ENCODE assay signal across 11 cellular contexts in genomic region chr17:50059256-50059655, GRCh38. TPM values are rescaled to one million over a fixed set of nuclear protein-coding genes. Genes with fewer than 3 reads are reported as not detected.
DNase-seq lines count a peak whose midpoint lies in the region; TF ChIP-seq lines count a peak whose summit lies in the region.
"Had no signal": no experiment of that assay in that cellular context is flagged by ENCODE, and none has a peak within 500 bp of the region (broad histone marks: within the 10 kb centered on the region; RNA-seq: fewer than 3 reads in every experiment).

No MANE protein-coding gene starts in this region.

- H3K9ac ChIP-seq in stomach smooth muscle (ENCODE audit: low read length in 2 of 2) = peak overlapping the region; percentile 21 to 47

- no peaks in the 10 kb centered on the region for H3K9me3 Mint-ChIP-seq in MCF 10A (ENCODE audit: unreplicated experiment)

- H3K4me3 ChIP-seq in MG63 (peak overlapping the region; percentile 89), kidney epithelial cell (ENCODE audit: low read depth, low read length) (peak overlapping the region; percentile 91), stomach smooth muscle (ENCODE audit: low read length in 2 of 2) (peak overlapping the region; percentile 34 to 57)

- H3K4me3 Mint-ChIP-seq in MCF 10A (ENCODE audit: unreplicated experiment) = peak overlapping the region; percentile 80

- H3K4me1 ChIP-seq in stomach smooth muscle (ENCODE audit: control insufficient read depth, insufficient read depth, low read length) = peaks cover 80% of the 10 kb centered on the region

- no peaks in the 10 kb centered on the region for H3K27me3 Mint-ChIP-seq in MCF 10A (ENCODE audit: insufficient read depth, unreplicated experiment)

- intact Hi-C loops in MCF 10A (cut with micrococcal nuclease) = no loop called here

- CTCF ChIA-PET in MCF 10A (lab: Yijun Ruan, JAX) = interaction anchor here (0.6 to 2.7 kb wide), 4 partner anchors 20 to 120 kb away, joined by 3 to 14 read pairs (median 4); no protein-coding TSS in a partner anchor

- TF ChIP-seq CTCF in MCF 10A (IDR thresholded peaks at IDR 0.05; ENCODE audit: unreplicated experiment) (no peak), kidney epithelial cell (IDR thresholded peaks at IDR 0.05; ENCODE audit: insufficient read depth, low read length, poor library complexity, severe bottlenecking) (no peak)

- H3K27ac ChIP-seq in stomach smooth muscle (ENCODE audit: low read length) = peak overlapping the region; percentile 98

- H3K36me3 ChIP-seq in MG63 (peaks cover 62% of the 10 kb centered on the region), kidney epithelial cell (ENCODE audit: control insufficient read depth, insufficient read depth, low read length) (peaks cover 5% of the 10 kb centered on the region), stomach smooth muscle (ENCODE audit: control insufficient read depth in 2 of 2, insufficient read depth in 2 of 2, low read length in 2 of 2) (no peaks in the 10 kb centered on the region)

- no TSS peak for BruUV-seq in MCF 10A (replicated peaks; lab: Mats Ljungman, UMichigan)

- peaks cover 37% of the 10 kb centered on the region for H3K36me3 Mint-ChIP-seq in MCF 10A (ENCODE audit: insufficient read depth, unreplicated experiment)

- H3K27me3 ChIP-seq in MG63 (no peaks in the 10 kb centered on the region), kidney epithelial cell (ENCODE audit: control insufficient read depth, insufficient read depth, low read length) (no peaks in the 10 kb centered on the region), stomach smooth muscle (ENCODE audit: control insufficient read depth in 1 of 2, insufficient read depth in 2 of 2, low read length in 2 of 2) (no peaks in the 10 kb centered on the region)

- DNase-seq in MG63 (no peak), MCF 10A (ENCODE audit: unreplicated experiment) (no peak), kidney epithelial cell (ENCODE audit: low read depth) (no peak), NK-92 (lab: John Stamatoyannopoulos, UW; ENCODE audit: unreplicated experiment) (no peak), T1000 (lab: John Stamatoyannopoulos, UW) (no peak), cerebellar nuclear complex (lab: John Stamatoyannopoulos, UW) (no peak), iPS-NIHi11 (ENCODE audit: low spot score) (no peak)
- DNase-seq: activated CD8-positive, alpha-beta memory T cell treated with anti-CD3 and anti-CD28 coated beads, Interleukin-2, amount 50 U/mL, for 4 hours; DMS 273 treated with DMSO at 0.1 percent for 48 hours; NCI-H2081 treated with DMSO at 0.1 percent for 48 hours had no signal

- H3K9me3 ChIP-seq in MG63 (no peaks in the 10 kb centered on the region), stomach smooth muscle (ENCODE audit: control insufficient read depth in 2 of 2, low read length in 2 of 2) (no peaks in the 10 kb centered on the region)

- POLR2A ChIA-PET in MCF 10A (lab: Yijun Ruan, JAX) = interaction anchor here (0.8 to 8.2 kb wide), 7 partner anchors 11 to 48 kb away, joined by 3 to 329 read pairs (median 18); no protein-coding TSS in a partner anchor

- peak overlapping the region; percentile 95 for H3K27ac Mint-ChIP-seq in MCF 10A (ENCODE audit: low read depth, unreplicated experiment)

- peaks cover 69% of the 10 kb centered on the region for H3K4me1 Mint-ChIP-seq in MCF 10A (ENCODE audit: insufficient read depth, unreplicated experiment)

RNA-seq across cellular contexts. Expression of gene ITGA3, which starts 3.3 kb away (rescaled TPM):
- total RNA-seq in MG63 (2014; rRNA removed; shearing (Covaris generic); ENCODE audit: low replicate concordance) = 162 and 248 TPM in 2 replicates
- total RNA-seq in MCF 10A (2022) (588 and 717 TPM in 2 replicates), kidney epithelial cell (1,029 and 1,224 TPM in 2 replicates)

RNA-seq across cellular contexts. Expression of gene PDK2, which starts 35.9 kb away (rescaled TPM):
- 16.9 and 25.8 TPM in 2 replicates for total RNA-seq in MG63 (2014; rRNA removed; shearing (Covaris generic); ENCODE audit: low replicate concordance)
- total RNA-seq in MCF 10A (2022) = 9.9 and 11.2 TPM in 2 replicates
- 12.7 and 14.5 TPM in 2 replicates for total RNA-seq in kidney epithelial cell
